16 cellular contexts compared by ENCODE assay signal in genomic region chr7:14834888-14835287, GRCh38.
DNase-seq lines count a peak whose midpoint lies in the region; ATAC-seq and TF ChIP-seq lines count a peak whose summit lies in the region.
"Had no signal": no experiment of that assay in that cellular context is flagged by ENCODE, and none has a peak within 500 bp of the region (broad histone marks: within the 10 kb centered on the region; RNA-seq: fewer than 3 reads in every experiment).

No MANE protein-coding gene starts in this region.

- H3K4me3 Mint-ChIP-seq in activated naive CD8-positive, alpha-beta T cell treated with anti-CD3 and anti-CD28 coated beads for 36 hours = no peak overlapping the region
- H3K4me3 Mint-ChIP-seq: activated naive CD8-positive, alpha-beta T cell treated with anti-CD3 and anti-CD28 coated beads, Interleukin-2, amount 10 ng/mL, durations not matched to agents 7 days and 5 days; stimulated activated naive B cell treated with anti-CD40 and anti-IgM and Interleukin-4, amounts not matched to agents 10 μg/mL and 1 μg/mL and 100 μg/mL, for 72 hours had no signal

- no peaks in the 10 kb centered on the region for H3K36me3 Mint-ChIP-seq in activated naive CD8-positive, alpha-beta T cell treated with anti-CD3 and anti-CD28 coated beads for 36 hours
- H3K36me3 Mint-ChIP-seq: activated naive CD8-positive, alpha-beta T cell treated with anti-CD3 and anti-CD28 coated beads, Interleukin-2, amount 10 ng/mL, durations not matched to agents 7 days and 5 days; stimulated activated naive B cell treated with anti-CD40 and anti-IgM and Interleukin-4, amounts not matched to agents 10 μg/mL and 1 μg/mL and 100 μg/mL, for 72 hours had no signal

- no peak overlapping the region for H3K4me3 ChIP-seq in epithelial cell of esophagus (ENCODE audit: low read length)
- no peak overlapping the region for H3K4me3 ChIP-seq in tibial artery

- no peaks in the 10 kb centered on the region for H3K9me3 ChIP-seq in tibial artery

- DNase-seq in A172 (ENCODE audit: low spot score) = peak; percentile 40
- peak; percentile 58 for DNase-seq in NCI-H446 treated with DMSO at 0.1 percent for 48 hours (lab: John Stamatoyannopoulos, UW)
- DNase-seq in epithelial cell of esophagus (ENCODE audit: low read depth) = peak; percentile 47
- DNase-seq in activated naive CD8-positive, alpha-beta T cell treated with anti-CD3 and anti-CD28 coated beads for 36 hours = no peak
- DNase-seq in tibial artery = no peak
- no peak for DNase-seq in NCI-H2171 treated with DMSO at 0.1 percent for 48 hours (lab: John Stamatoyannopoulos, UW)
- DNase-seq: activated CD4-positive, CD25-positive, alpha-beta regulatory T cell treated with anti-CD3 and anti-CD28 coated beads, Interleukin-2, amount 50 U/mL, for 72 hours; activated CD8-positive, alpha-beta memory T cell treated with anti-CD3 and anti-CD28 coated beads, Interleukin-2, amount 50 U/mL, for 48 hours; activated naive CD8-positive, alpha-beta T cell treated with anti-CD3 and anti-CD28 coated beads, Interleukin-2, amount 10 ng/mL, durations not matched to agents 7 days and 5 days; GOT3; kidney; stimulated activated CD4-positive, alpha-beta T cell treated with anti-CD3 and anti-CD28 coated beads, Interleukin-4, amount 100 ng/mL, for 24 hours; stimulated activated naive B cell treated with anti-CD40 and anti-IgM and Interleukin-4, amounts not matched to agents 10 μg/mL and 1 μg/mL and 100 μg/mL, for 72 hours had no signal

- H3K4me1 Mint-ChIP-seq in activated naive CD8-positive, alpha-beta T cell treated with anti-CD3 and anti-CD28 coated beads for 36 hours = no peaks in the 10 kb centered on the region
- H3K4me1 Mint-ChIP-seq: activated naive CD8-positive, alpha-beta T cell treated with anti-CD3 and anti-CD28 coated beads, Interleukin-2, amount 10 ng/mL, durations not matched to agents 7 days and 5 days; stimulated activated naive B cell treated with anti-CD40 and anti-IgM and Interleukin-4, amounts not matched to agents 10 μg/mL and 1 μg/mL and 100 μg/mL, for 72 hours had no signal

- TF ChIP-seq CTCF in epithelial cell of esophagus (IDR thresholded peaks at IDR 0.05; ENCODE audit: insufficient read depth, low read depth, low read length, missing control alignments) (no peak), tibial artery (IDR thresholded peaks at IDR 0.05) (no peak)

- H3K27me3 Mint-ChIP-seq in activated naive CD8-positive, alpha-beta T cell treated with anti-CD3 and anti-CD28 coated beads for 36 hours = no peaks in the 10 kb centered on the region
- H3K27me3 Mint-ChIP-seq: activated naive CD8-positive, alpha-beta T cell treated with anti-CD3 and anti-CD28 coated beads, Interleukin-2, amount 10 ng/mL, durations not matched to agents 7 days and 5 days; stimulated activated naive B cell treated with anti-CD40 and anti-IgM and Interleukin-4, amounts not matched to agents 10 μg/mL and 1 μg/mL and 100 μg/mL, for 72 hours had no signal

- H3K27ac ChIP-seq in tibial artery = no peak overlapping the region
- H3K27ac ChIP-seq: foreskin keratinocyte had no signal

- H3K36me3 ChIP-seq in tibial artery = no peaks in the 10 kb centered on the region

- no peaks in the 10 kb centered on the region for H3K27me3 ChIP-seq in tibial artery

- H3K27ac Mint-ChIP-seq in activated naive CD8-positive, alpha-beta T cell treated with anti-CD3 and anti-CD28 coated beads for 36 hours = no peak overlapping the region
- H3K27ac Mint-ChIP-seq: activated naive CD8-positive, alpha-beta T cell treated with anti-CD3 and anti-CD28 coated beads, Interleukin-2, amount 10 ng/mL, durations not matched to agents 7 days and 5 days; stimulated activated naive B cell treated with anti-CD40 and anti-IgM and Interleukin-4, amounts not matched to agents 10 μg/mL and 1 μg/mL and 100 μg/mL, for 72 hours had no signal

- peak; percentile 50 for ATAC-seq in GM19324 (IDR thresholded peaks at IDR 0.05; ENCODE audit: low FRiP score, unreplicated experiment)
- ATAC-seq in HG03025 (IDR thresholded peaks at IDR 0.05; ENCODE audit: low FRiP score, unreplicated experiment) = no peak
- ATAC-seq: foreskin keratinocyte; stimulated activated naive B cell treated with anti-CD40 and anti-IgM and Interleukin-4, amounts not matched to agents 10 μg/mL and 1 μg/mL and 100 μg/mL, for 72 hours had no signal

- peaks cover 0 to 8% (median 2%) of the 10 kb centered on the region in 4 donors for H3K4me1 ChIP-seq in tibial artery
- H3K4me1 ChIP-seq: foreskin keratinocyte had no signal

- intact Hi-C loops in tibial artery (cut with DNase I; ENCODE audit: low total_unique reads) = no loop called here

- peaks cover 2% of the 10 kb centered on the region for H3K9me3 Mint-ChIP-seq in activated naive CD8-positive, alpha-beta T cell treated with anti-CD3 and anti-CD28 coated beads for 36 hours
- H3K9me3 Mint-ChIP-seq: activated naive CD8-positive, alpha-beta T cell treated with anti-CD3 and anti-CD28 coated beads, Interleukin-2, amount 10 ng/mL, durations not matched to agents 7 days and 5 days; stimulated activated naive B cell treated with anti-CD40 and anti-IgM and Interleukin-4, amounts not matched to agents 10 μg/mL and 1 μg/mL and 100 μg/mL, for 72 hours had no signal

Comparison
In these comparisons a context has a peak if more than half of its experiments do, and no peak if none do; other contexts are left out.
1. DNase-seq: peak in A172 (single experiment), NCI-H446 treated with DMSO at 0.1 percent for 48 hours (single experiment) and epithelial cell of esophagus (single experiment); none in activated naive CD8-positive, alpha-beta T cell treated with anti-CD3 and anti-CD28 coated beads for 36 hours (single experiment), tibial artery (0 of 2) and NCI-H2171 treated with DMSO at 0.1 percent for 48 hours (single experiment).